Comparison of ENCODE assay signal across 1 cellular context in genomic region chr11:72641900-72642814, GRCh38.
TF ChIP-seq lines count a peak whose summit lies in the region.

No MANE protein-coding gene starts in this region.

TF ChIP-seq in H1, 55 proteins besides CTCF, POLR2A, EP300 and RAD21 (continued from another document):
- TF ChIP-seq FOSL1 (IDR thresholded peaks at IDR 0.05; ENCODE audit: insufficient read depth, low read depth, low read length), result no peak
TF ChIP-seq in H1: peak in this region for 3.
